ENCODE assay signal across 18 cellular contexts in genomic region chr15:25727116-25727515, GRCh38.
A peak's percentile ranks its signal among the peaks of the same experiment; 100 is the strongest.
DNase-seq lines count a peak whose midpoint lies in the region; ATAC-seq, FAIRE-seq and TF ChIP-seq lines count a peak whose summit lies in the region.
"Had no signal": no experiment of that assay in that cellular context is flagged by ENCODE, and none has a peak within 500 bp of the region (broad histone marks: within the 10 kb centered on the region; RNA-seq: fewer than 3 reads in every experiment).

No MANE protein-coding gene starts in this region.

- DNase-seq in activated T-cell treated with anti-CD3 and anti-CD28 coated beads, Interleukin-2, amount 50 U/mL, for 24 hours: peak; percentile 17
- DNase-seq in activated T-cell treated with anti-CD3 and anti-CD28 coated beads, Interleukin-2, amount 50 U/mL, for 4 hours: no peak
- DNase-seq in coronary artery (ENCODE audit: low spot score) (peak; percentile 69), osteocyte (ENCODE audit: extremely low spot score, unreplicated experiment) (peak; percentile 40), type B pancreatic cell (ENCODE audit: extremely low spot score, unreplicated experiment) (peak; percentile 34), GM12892 (ENCODE audit: insufficient read length) (no peak), left lung (no peak), RCC 7860 (ENCODE audit: low spot score) (no peak)
- DNase-seq: C1 segment of cervical spinal cord, KBM-7, NCI-H1105 treated with DMSO at 0.1 percent for 48 hours, NCI-H1694 treated with DMSO at 0.1 percent for 48 hours, NCI-H2107, NCI-H510A treated with DMSO at 0.1 percent for 48 hours, NCI-H774, SHP77 had no signal

- ATAC-seq in activated T-cell treated with anti-CD3 and anti-CD28 coated beads, Interleukin-2, amount 50 U/mL, for 4 hours: no peak
- no peak for ATAC-seq in left lung
- ATAC-seq: A549 had no signal

- no peaks in the 10 kb centered on the region for H3K4me1 ChIP-seq in left lung
- H3K4me1 ChIP-seq: A549 had no signal

- no peak for TF ChIP-seq CTCF in coronary artery (IDR thresholded peaks at IDR 0.05)
- no peak for TF ChIP-seq CTCF in osteocyte (IDR thresholded peaks at IDR 0.05)
- TF ChIP-seq CTCF in type B pancreatic cell (conservative IDR thresholded peaks at IDR 0.05): no peak
- TF ChIP-seq CTCF in left lung (IDR thresholded peaks at IDR 0.05): no peak

- H3K27me3 ChIP-seq in left lung: no peaks in the 10 kb centered on the region

- H3K4me3 ChIP-seq in coronary artery (no peak overlapping the region), left lung (no peak overlapping the region)
- H3K4me3 ChIP-seq: A549 had no signal

- peaks cover 0 to 8% of the 10 kb centered on the region in 2 donors for H3K36me3 ChIP-seq in left lung

- H3K27ac ChIP-seq in coronary artery: no peak overlapping the region
- no peak overlapping the region for H3K27ac ChIP-seq in left lung
- H3K27ac ChIP-seq: A549 had no signal

- H3K4me3 Mint-ChIP-seq in activated T-cell treated with anti-CD3 and anti-CD28 coated beads, Interleukin-2, amount 50 U/mL, for 24 hours: no peak overlapping the region
- no peak overlapping the region for H3K4me3 Mint-ChIP-seq in activated T-cell treated with anti-CD3 and anti-CD28 coated beads, Interleukin-2, amount 50 U/mL, for 4 hours
- H3K4me3 Mint-ChIP-seq in osteocyte (ENCODE audit: unreplicated experiment): no peak overlapping the region
- no peak overlapping the region for H3K4me3 Mint-ChIP-seq in type B pancreatic cell

- TF ChIP-seq POLR2A in GM12892 (IDR thresholded peaks at IDR 0.05; ENCODE audit: low read depth, low read length): no peak

- H3K9me3 ChIP-seq in left lung: no peaks in the 10 kb centered on the region
- H3K9me3 ChIP-seq: A549 had no signal

- no peaks in the 10 kb centered on the region for H3K4me1 Mint-ChIP-seq in activated T-cell treated with anti-CD3 and anti-CD28 coated beads, Interleukin-2, amount 50 U/mL, for 24 hours (ENCODE audit: low read depth)
- H3K4me1 Mint-ChIP-seq in activated T-cell treated with anti-CD3 and anti-CD28 coated beads, Interleukin-2, amount 50 U/mL, for 4 hours (ENCODE audit: low read depth): no peaks in the 10 kb centered on the region
- H3K4me1 Mint-ChIP-seq in osteocyte (ENCODE audit: unreplicated experiment) (peaks cover 37% of the 10 kb centered on the region), type B pancreatic cell (ENCODE audit: unreplicated experiment) (no peaks in the 10 kb centered on the region)

- H3K36me3 Mint-ChIP-seq in activated T-cell treated with anti-CD3 and anti-CD28 coated beads, Interleukin-2, amount 50 U/mL, for 24 hours (ENCODE audit: low read depth): peaks cover 71% of the 10 kb centered on the region
- H3K36me3 Mint-ChIP-seq in activated T-cell treated with anti-CD3 and anti-CD28 coated beads, Interleukin-2, amount 50 U/mL, for 4 hours (ENCODE audit: insufficient read depth): peaks cover 15% of the 10 kb centered on the region
- H3K36me3 Mint-ChIP-seq in osteocyte (ENCODE audit: unreplicated experiment) (peaks cover 38% of the 10 kb centered on the region), type B pancreatic cell (no peaks in the 10 kb centered on the region)

- intact Hi-C loops in left lung (cut with DNase I): no loop called here

- no peak for FAIRE-seq in GM12892 (lab: Jason Lieb, UNC)
- FAIRE-seq in RCC 7860 (lab: Jason Lieb, UNC): no peak
- FAIRE-seq: A549, D721Med had no signal

- H3K9me3 Mint-ChIP-seq in activated T-cell treated with anti-CD3 and anti-CD28 coated beads, Interleukin-2, amount 50 U/mL, for 24 hours: no peaks in the 10 kb centered on the region
- H3K9me3 Mint-ChIP-seq in activated T-cell treated with anti-CD3 and anti-CD28 coated beads, Interleukin-2, amount 50 U/mL, for 4 hours: no peaks in the 10 kb centered on the region
- H3K9me3 Mint-ChIP-seq in osteocyte (ENCODE audit: unreplicated experiment): no peaks in the 10 kb centered on the region
- no peaks in the 10 kb centered on the region for H3K9me3 Mint-ChIP-seq in type B pancreatic cell

- no peaks in the 10 kb centered on the region for H3K27me3 Mint-ChIP-seq in activated T-cell treated with anti-CD3 and anti-CD28 coated beads, Interleukin-2, amount 50 U/mL, for 24 hours
- H3K27me3 Mint-ChIP-seq in activated T-cell treated with anti-CD3 and anti-CD28 coated beads, Interleukin-2, amount 50 U/mL, for 4 hours (ENCODE audit: low read depth): no peaks in the 10 kb centered on the region
- H3K27me3 Mint-ChIP-seq in osteocyte (ENCODE audit: unreplicated experiment) (no peaks in the 10 kb centered on the region), type B pancreatic cell (no peaks in the 10 kb centered on the region)

- H3K27ac Mint-ChIP-seq in activated T-cell treated with anti-CD3 and anti-CD28 coated beads, Interleukin-2, amount 50 U/mL, for 24 hours: peak overlapping the region; percentile 57
- H3K27ac Mint-ChIP-seq in osteocyte (ENCODE audit: unreplicated experiment): peak overlapping the region; percentile 85
- no peak overlapping the region for H3K27ac Mint-ChIP-seq in type B pancreatic cell

Comparison
In these comparisons a context has a peak if more than half of its experiments do, and no peak if none do; other contexts are left out.
1. DNase-seq: peak in activated T-cell treated with anti-CD3 and anti-CD28 coated beads, Interleukin-2, amount 50 U/mL, for 24 hours (single experiment), coronary artery (single experiment), osteocyte (single experiment) and type B pancreatic cell (single experiment); none in activated T-cell treated with anti-CD3 and anti-CD28 coated beads, Interleukin-2, amount 50 U/mL, for 4 hours (single experiment), GM12892 (single experiment), left lung (0 of 2) and RCC 7860 (single experiment).